8 cellular contexts compared by ENCODE assay signal in genomic region chr17:50150354-50151040, GRCh38. TPM values are rescaled to one million over a fixed set of nuclear protein-coding genes. Genes with fewer than 3 reads are reported as not detected.
A peak's percentile ranks its signal among the peaks of the same experiment; 100 is the strongest.
DNase-seq lines count a peak whose midpoint lies in the region; ATAC-seq and TF ChIP-seq lines count a peak whose summit lies in the region.

A gene with protein sequence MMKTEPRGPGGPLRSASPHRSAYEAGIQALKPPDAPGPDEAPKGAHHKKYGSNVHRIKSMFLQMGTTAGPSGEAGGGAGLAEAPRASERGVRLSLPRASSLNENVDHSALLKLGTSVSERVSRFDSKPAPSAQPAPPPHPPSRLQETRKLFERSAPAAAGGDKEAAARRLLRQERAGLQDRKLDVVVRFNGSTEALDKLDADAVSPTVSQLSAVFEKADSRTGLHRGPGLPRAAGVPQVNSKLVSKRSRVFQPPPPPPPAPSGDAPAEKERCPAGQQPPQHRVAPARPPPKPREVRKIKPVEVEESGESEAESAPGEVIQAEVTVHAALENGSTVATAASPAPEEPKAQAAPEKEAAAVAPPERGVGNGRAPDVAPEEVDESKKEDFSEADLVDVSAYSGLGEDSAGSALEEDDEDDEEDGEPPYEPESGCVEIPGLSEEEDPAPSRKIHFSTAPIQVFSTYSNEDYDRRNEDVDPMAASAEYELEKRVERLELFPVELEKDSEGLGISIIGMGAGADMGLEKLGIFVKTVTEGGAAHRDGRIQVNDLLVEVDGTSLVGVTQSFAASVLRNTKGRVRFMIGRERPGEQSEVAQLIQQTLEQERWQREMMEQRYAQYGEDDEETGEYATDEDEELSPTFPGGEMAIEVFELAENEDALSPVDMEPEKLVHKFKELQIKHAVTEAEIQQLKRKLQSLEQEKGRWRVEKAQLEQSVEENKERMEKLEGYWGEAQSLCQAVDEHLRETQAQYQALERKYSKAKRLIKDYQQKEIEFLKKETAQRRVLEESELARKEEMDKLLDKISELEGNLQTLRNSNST (minus strand): TSS chr17:50150677. CDS start chr17:50150513, 164 bp downstream.

- no peak for TF ChIP-seq EP300 in upper lobe of left lung (IDR thresholded peaks at IDR 0.05)

- no peaks in the 10 kb centered on the region for H3K27me3 Mint-ChIP-seq in dendritic cell treated with granulocyte-macrophage colony-stimulating factor and Interleukin-4, amounts not matched to agents 40 ng/mL and 50 ng/mL, for 4 days

- H3K27ac ChIP-seq in C4-2B (peak within 1 kb of the TSS; percentile 81), Karpas-422 (ENCODE audit: low read length) (peak within 1 kb of the TSS; percentile 97), mesodermal cell (ENCODE audit: low read depth, low read length, severe bottlenecking) (peak within 1 kb of the TSS; percentile 87), upper lobe of left lung (peak within 1 kb of the TSS; percentile 91 to 97 (median 94))

- TF ChIP-seq CTCF in C4-2B (conservative IDR thresholded peaks at IDR 0.05) (no peak), upper lobe of left lung (IDR thresholded peaks at IDR 0.05) (no peak)

- H3K9me3 Mint-ChIP-seq in dendritic cell treated with granulocyte-macrophage colony-stimulating factor and Interleukin-4, amounts not matched to agents 40 ng/mL and 50 ng/mL, for 4 days, result no peaks in the 10 kb centered on the region

- peak within 1 kb of the TSS; percentile 48; the same call in 1 of the 2 replicates for H2AFZ ChIP-seq in Karpas-422 (ENCODE audit: low read length)

- intact Hi-C loops in dendritic cell treated with granulocyte-macrophage colony-stimulating factor and Interleukin-4, amounts not matched to agents 40 ng/mL and 50 ng/mL, for 4 days (cut with micrococcal nuclease), result loop anchor here (10.0 kb wide), 1 partner anchor 56 kb away; the partner anchor contains the start of gene PDK2

- peak within 1 kb of the TSS; percentile 98 for H3K4me2 ChIP-seq in Karpas-422 (ENCODE audit: low read depth, low read length, poor library complexity, severe bottlenecking)

- H4K20me1 ChIP-seq in Karpas-422 (ENCODE audit: insufficient read depth, low read depth, low read length), result peaks cover 23% of the 10 kb centered on the region

- DNase-seq in Karpas-422 (peak; percentile 67), upper lobe of left lung (no peak), midbrain (lab: John Stamatoyannopoulos, UW) (no peak)
- no peak for DNase-seq in effector CD8-positive, alpha-beta T cell (lab: John Stamatoyannopoulos, UW)

- H3K36me3 ChIP-seq in Karpas-422 (ENCODE audit: insufficient read depth, low read length), result 0 out of 2 replicates have a peak, but pooled peaks cover under 1% of the 10 kb centered on the region
- H3K36me3 ChIP-seq in mesodermal cell (ENCODE audit: control insufficient read depth, insufficient read depth, low read length), result peaks cover 7% of the 10 kb centered on the region
- no peaks in the 10 kb centered on the region for H3K36me3 ChIP-seq in upper lobe of left lung

- peak within 1 kb of the TSS; percentile 80 for H3K27ac Mint-ChIP-seq in dendritic cell treated with granulocyte-macrophage colony-stimulating factor and Interleukin-4, amounts not matched to agents 40 ng/mL and 50 ng/mL, for 4 days

- H3K4me3 ChIP-seq in Karpas-422 (ENCODE audit: low read length) (peak within 1 kb of the TSS; percentile 95), mesodermal cell (ENCODE audit: extremely low read depth, insufficient read depth, low read length, poor library complexity, severe bottlenecking) (peak within 1 kb of the TSS; percentile 90), upper lobe of left lung (peak within 1 kb of the TSS; percentile 65 to 94 (median 85))

- peaks cover 54% of the 10 kb centered on the region for H3K79me2 ChIP-seq in Karpas-422 (ENCODE audit: low read length)

- peaks cover 52% of the 10 kb centered on the region for H3K4me1 ChIP-seq in Karpas-422 (ENCODE audit: low read length)
- H3K4me1 ChIP-seq in mesodermal cell (ENCODE audit: control insufficient read depth, insufficient read depth, low read length, poor library complexity, severe bottlenecking), result peaks cover 45% of the 10 kb centered on the region
- peaks cover 49 to 82% (median 65%) of the 10 kb centered on the region in 4 donors for H3K4me1 ChIP-seq in upper lobe of left lung

- ATAC-seq in upper lobe of left lung (ENCODE audit: low FRiP score in 2 of 2), result no peak
- no peak for ATAC-seq in HG03097 (IDR thresholded peaks at IDR 0.05; ENCODE audit: low FRiP score, unreplicated experiment)

- H3K36me3 Mint-ChIP-seq in dendritic cell treated with granulocyte-macrophage colony-stimulating factor and Interleukin-4, amounts not matched to agents 40 ng/mL and 50 ng/mL, for 4 days (ENCODE audit: low read depth), result peaks cover 51% of the 10 kb centered on the region

- peak within 1 kb of the TSS; percentile 89 for H3K4me3 Mint-ChIP-seq in dendritic cell treated with granulocyte-macrophage colony-stimulating factor and Interleukin-4, amounts not matched to agents 40 ng/mL and 50 ng/mL, for 4 days

- no peaks in the 10 kb centered on the region for H3K27me3 ChIP-seq in Karpas-422 (ENCODE audit: low read length)
- no peaks in the 10 kb centered on the region for H3K27me3 ChIP-seq in upper lobe of left lung

- peaks cover 56% of the 10 kb centered on the region for H3K4me1 Mint-ChIP-seq in dendritic cell treated with granulocyte-macrophage colony-stimulating factor and Interleukin-4, amounts not matched to agents 40 ng/mL and 50 ng/mL, for 4 days (ENCODE audit: low read depth)

- peak within 1 kb of the TSS; percentile 98 for H3K9ac ChIP-seq in Karpas-422 (ENCODE audit: low read length)

- TF ChIP-seq POLR2A in upper lobe of left lung (IDR thresholded peaks at IDR 0.05), result no peak

- H3K9me3 ChIP-seq in Karpas-422 (ENCODE audit: low read length) (no peaks in the 10 kb centered on the region), mesodermal cell (ENCODE audit: control insufficient read depth, low read length) (no peaks in the 10 kb centered on the region), upper lobe of left lung (no peaks in the 10 kb centered on the region)

- no peaks in the 10 kb centered on the region for H3K9me2 ChIP-seq in Karpas-422 (replicated peaks; ENCODE audit: insufficient read depth, low read length)

- WGBS in mesodermal cell (ENCODE audit: insufficient coverage in 2 of 2), 2 experiments, result 0 to 1% methylated on average over 32 to 54 of the region's 69 CpGs
- WGBS in upper lobe of left lung, 2 donors, result 0 to 1% methylated on average over 23 to 56 of the region's 69 CpGs

RNA-seq across cellular contexts. Expression of the gene that starts here (rescaled TPM):
- total RNA-seq in Karpas-422 (2014; rRNA removed; shearing (Covaris generic); ENCODE audit: low replicate concordance), result 41.0 and 106 TPM in 2 replicates
- 45.5 TPM for polyA plus RNA-seq in mesodermal cell (2013, experiment 1 of 2)
- 36.7 TPM for polyA plus RNA-seq in mesodermal cell (2013, experiment 2 of 2)
- 100 to 1,000 TPM in 1 of 6 donors, 10 to 100 TPM in 5; 37.5 to 121 (median 74.7) TPM for total RNA-seq in upper lobe of left lung
